Comparison of ENCODE assay signal across 14 cellular contexts in the genomic region with DNA sequence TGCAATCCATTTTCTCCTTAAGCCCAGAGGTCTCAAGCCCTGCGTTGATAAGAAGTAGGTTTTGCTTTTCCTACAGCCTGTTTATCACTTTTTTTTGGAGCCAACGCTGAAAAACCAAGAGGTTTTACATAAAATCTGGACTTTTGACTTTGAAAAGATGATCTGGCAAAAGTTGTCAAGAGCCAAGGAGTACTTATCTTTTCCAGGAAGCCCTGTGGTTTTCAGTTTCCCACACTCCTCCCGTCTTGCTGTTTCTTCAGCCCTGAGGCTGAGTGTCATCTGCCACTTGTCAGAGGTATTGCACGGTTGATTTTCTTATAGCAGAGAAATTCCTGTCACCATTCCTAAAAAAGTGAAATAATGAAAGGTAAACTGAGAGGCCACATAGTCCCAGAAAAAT.
DNase-seq lines count a peak whose midpoint lies in the region; ATAC-seq and TF ChIP-seq lines count a peak whose summit lies in the region.
"Had no signal": no experiment of that assay in that cellular context is flagged by ENCODE, and none has a peak within 500 bp of the region (broad histone marks: within the 10 kb centered on the region; RNA-seq: fewer than 3 reads in every experiment).

No MANE protein-coding gene starts in this region.

- H3K9ac ChIP-seq in Karpas-422 (ENCODE audit: low read length), result no peak overlapping the region

- ATAC-seq in CD8-positive, alpha-beta T cell, result no peak
- peak; percentile 35 for ATAC-seq in T-helper 17 cell
- ATAC-seq: GM23338 had no signal

- peaks cover 47% of the 10 kb centered on the region for H3K36me3 Mint-ChIP-seq in CD8-positive, alpha-beta T cell
- peaks cover 4% of the 10 kb centered on the region for H3K36me3 Mint-ChIP-seq in T-helper 17 cell (ENCODE audit: low read depth)

- POLR2A ChIA-PET in AG04449 (lab: Yijun Ruan, JAX), result no interaction called here
- POLR2A ChIA-PET in CD8-positive, alpha-beta T cell (lab: Charles Lee), result no interaction called here

- intact Hi-C loops in CD8-positive, alpha-beta T cell (cut with DNase I, micrococcal nuclease), result no loop called here

- no peaks in the 10 kb centered on the region for H3K27me3 Mint-ChIP-seq in CD8-positive, alpha-beta T cell (ENCODE audit: low read depth)
- H3K27me3 Mint-ChIP-seq in T-helper 17 cell, result no peaks in the 10 kb centered on the region

- H3K27ac ChIP-seq in CD8-positive, alpha-beta T cell (ENCODE audit: low read depth, low read length), result no peak overlapping the region
- H3K27ac ChIP-seq in Karpas-422 (ENCODE audit: low read length) (no peak overlapping the region), substantia nigra (ENCODE audit: low read depth, low read length, poor library complexity, severe bottlenecking) (no peak overlapping the region)
- H3K27ac ChIP-seq: psoas muscle had no signal

- H3K79me2 ChIP-seq in Karpas-422 (ENCODE audit: low read length), result no peaks in the 10 kb centered on the region

- peak; percentile 0 for DNase-seq in AG04449 (ENCODE audit: low read depth, low spot score)
- no peak for DNase-seq in CD8-positive, alpha-beta T cell
- DNase-seq in T-helper 17 cell, result no peak
- DNase-seq in fibroblast of the aortic adventitia (ENCODE audit: low read depth), result peak; percentile 44
- no peak for DNase-seq in HuH-7 (ENCODE audit: low spot score)
- DNase-seq in stimulated activated CD8-positive, alpha-beta memory T cell treated with anti-CD3 and anti-CD28 coated beads, Interleukin-4, amount 100 ng/mL, for 48 hours, result no peak
- no peak for DNase-seq in Karpas-422
- DNase-seq in substantia nigra (lab: John Stamatoyannopoulos, UW), result no peak
- DNase-seq: midbrain; NCI-H2029; psoas muscle; stimulated activated CD4-positive, alpha-beta T cell treated with anti-CD3 and anti-CD28 coated beads, Interleukin-4, amount 100 ng/mL, for 1 hour had no signal

- no peaks in the 10 kb centered on the region for H3K9me3 Mint-ChIP-seq in CD8-positive, alpha-beta T cell
- H3K9me3 Mint-ChIP-seq: GM23338 had no signal

- H3K4me1 Mint-ChIP-seq in CD8-positive, alpha-beta T cell (ENCODE audit: low read depth), result peaks cover 14% of the 10 kb centered on the region
- H3K4me1 Mint-ChIP-seq in T-helper 17 cell, result peaks cover 12% of the 10 kb centered on the region
- H3K4me1 Mint-ChIP-seq: brain had no signal

- H4K20me1 ChIP-seq in Karpas-422 (ENCODE audit: insufficient read depth, low read depth, low read length), result no peaks in the 10 kb centered on the region

- CTCF ChIA-PET in AG04449 (lab: Yijun Ruan, JAX), result no interaction called here
- CTCF ChIA-PET in CD8-positive, alpha-beta T cell (lab: Charles Lee), result no interaction called here

- H3K27ac Mint-ChIP-seq in CD8-positive, alpha-beta T cell, result peak overlapping the region; percentile 89
- H3K27ac Mint-ChIP-seq in T-helper 17 cell, result peak overlapping the region; percentile 1

- TF ChIP-seq CTCF in AG04449 (IDR thresholded peaks at IDR 0.05; ENCODE audit: insufficient read depth, low read length, missing control alignments) (no peak), fibroblast of the aortic adventitia (IDR thresholded peaks at IDR 0.05; ENCODE audit: insufficient read depth, low read length) (no peak)
- TF ChIP-seq CTCF in CD8-positive, alpha-beta T cell (IDR thresholded peaks at IDR 0.05), result no peak

- no peaks in the 10 kb centered on the region for H3K9me3 ChIP-seq in CD8-positive, alpha-beta T cell (ENCODE audit: low read length)
- H3K9me3 ChIP-seq in T-helper 17 cell (ENCODE audit: control insufficient read depth, low read length, poor library complexity, severe bottlenecking) (no peaks in the 10 kb centered on the region), Karpas-422 (ENCODE audit: low read length) (no peaks in the 10 kb centered on the region)
- H3K9me3 ChIP-seq: psoas muscle had no signal

- no peak overlapping the region for H2AFZ ChIP-seq in Karpas-422 (ENCODE audit: low read length)
- H2AFZ ChIP-seq: GM23338 had no signal

- H3K27me3 ChIP-seq in CD8-positive, alpha-beta T cell (ENCODE audit: insufficient read depth, low read length), result no peaks in the 10 kb centered on the region
- H3K27me3 ChIP-seq in Karpas-422 (ENCODE audit: low read length), result no peaks in the 10 kb centered on the region

- H3K4me1 ChIP-seq in CD8-positive, alpha-beta T cell (ENCODE audit: insufficient read depth, low read length), result peaks cover 9% of the 10 kb centered on the region
- H3K4me1 ChIP-seq in Karpas-422 (ENCODE audit: low read length), result no peaks in the 10 kb centered on the region
- H3K4me1 ChIP-seq: psoas muscle had no signal

- no peak overlapping the region for H3K4me2 ChIP-seq in Karpas-422 (ENCODE audit: low read depth, low read length, poor library complexity, severe bottlenecking)
- H3K4me2 ChIP-seq: GM23338 had no signal

- H3K9me2 ChIP-seq in Karpas-422 (replicated peaks; ENCODE audit: insufficient read depth, low read length), result no peaks in the 10 kb centered on the region

- H3K4me3 ChIP-seq in AG04449 (ENCODE audit: low read depth, low read length) (no peak overlapping the region), fibroblast of the aortic adventitia (ENCODE audit: low read depth, low read length) (no peak overlapping the region), Karpas-422 (ENCODE audit: low read length) (no peak overlapping the region)
- no peak overlapping the region for H3K4me3 ChIP-seq in CD8-positive, alpha-beta T cell (ENCODE audit: low read depth, low read length)
- H3K4me3 ChIP-seq: GM23338, psoas muscle had no signal

- H3K4me3 Mint-ChIP-seq in CD8-positive, alpha-beta T cell, result no peak overlapping the region
- no peak overlapping the region for H3K4me3 Mint-ChIP-seq in T-helper 17 cell
- H3K4me3 Mint-ChIP-seq: brain, GM23338 had no signal

- H3K36me3 ChIP-seq in CD8-positive, alpha-beta T cell (ENCODE audit: insufficient read depth, low read length), result peaks cover 3% of the 10 kb centered on the region
- 0 out of 2 replicates have a peak, but pooled peaks cover 3% of the 10 kb centered on the region for H3K36me3 ChIP-seq in Karpas-422 (ENCODE audit: insufficient read depth, low read length)

Comparison
In these comparisons a context has a peak if more than half of its experiments do, and no peak if none do; other contexts are left out.
1. DNase-seq: peak in AG04449 (single experiment) and fibroblast of the aortic adventitia (single experiment); none in CD8-positive, alpha-beta T cell (0 of 7), T-helper 17 cell (0 of 3), HuH-7 (single experiment), stimulated activated CD8-positive, alpha-beta memory T cell treated with anti-CD3 and anti-CD28 coated beads, Interleukin-4, amount 100 ng/mL, for 48 hours (single experiment), Karpas-422 (single experiment) and substantia nigra (0 of 49).